Comparison of ENCODE assay signal across 1 cellular context in genomic region chr19:44499962-44500949, GRCh38.
TF ChIP-seq lines count a peak whose summit lies in the region.

Gene ZNF180 (minus strand): TSS chr19:44500522. CDS start chr19:44497334, 3,188 bp downstream.

TF ChIP-seq in HepG2, 621 proteins besides CTCF, POLR2A, EP300 and RAD21 (continued from another document and continues in another):
- peak; percentile 92 for TF ChIP-seq E2F1 (CRISPR knock-in tag; IDR thresholded peaks at IDR 0.05)
- peak; percentile 22; the same call in 1 of the 2 replicates for TF ChIP-seq ATF5 (CRISPR knock-in tag; IDR thresholded peaks at IDR 0.05; ENCODE audit: low read depth)
- no peak for TF ChIP-seq SYNCRIP (IDR thresholded peaks at IDR 0.05; ENCODE audit: insufficient read depth, low read depth, low read length)
- 0 out of 2 replicates have a peak, but pooled peaks have one; percentile 47 for TF ChIP-seq GATA4 (IDR thresholded peaks at IDR 0.05; ENCODE audit: borderline replicate concordance, low read depth)
- peak; percentile 72; the same call in 1 of the 2 replicates for TF ChIP-seq ARID5B (CRISPR knock-in tag; IDR thresholded peaks at IDR 0.05)
- TF ChIP-seq CENPX (CRISPR knock-in tag; IDR thresholded peaks at IDR 0.05): no peak
- peak; percentile 90 for TF ChIP-seq POLR2G (IDR thresholded peaks at IDR 0.05; ENCODE audit: low read depth, low read length)
- no peak for TF ChIP-seq ZSCAN12 (CRISPR knock-in tag; IDR thresholded peaks at IDR 0.05)
- TF ChIP-seq ZHX2 (IDR thresholded peaks at IDR 0.05; ENCODE audit: low read depth): peak; percentile 87
- TF ChIP-seq ZHX2 (CRISPR knock-in tag; IDR thresholded peaks at IDR 0.05; ENCODE audit: borderline replicate concordance): peak; percentile 90
- no peak for TF ChIP-seq TEAD2 (CRISPR knock-in tag; IDR thresholded peaks at IDR 0.05)
- no peak for TF ChIP-seq ZNF382 (CRISPR knock-in tag; IDR thresholded peaks at IDR 0.05; ENCODE audit: borderline replicate concordance)
- TF ChIP-seq HHEX (CRISPR knock-in tag; IDR thresholded peaks at IDR 0.05): no peak
- TF ChIP-seq ZNF441 (CRISPR knock-in tag; IDR thresholded peaks at IDR 0.05; ENCODE audit: borderline replicate concordance): peak; percentile 79; the same call in 1 of the 2 replicates
- peak; percentile 89 for TF ChIP-seq RBM39 (IDR thresholded peaks at IDR 0.05; ENCODE audit: low read depth, low read length, poor library complexity, severe bottlenecking)
- peak; percentile 69 for TF ChIP-seq SAFB2 (CRISPR knock-in tag; IDR thresholded peaks at IDR 0.05; ENCODE audit: borderline replicate concordance, low read depth)
- TF ChIP-seq ZNF687 (CRISPR knock-in tag; IDR thresholded peaks at IDR 0.05): peak; percentile 94
- peak; percentile 59 for TF ChIP-seq NFYC (CRISPR knock-in tag; IDR thresholded peaks at IDR 0.05)
- no peak for TF ChIP-seq CEBPZ (IDR thresholded peaks at IDR 0.05; ENCODE audit: low read length)
- no peak; the same call in 1 of the 2 replicates for TF ChIP-seq ZNF33B (CRISPR knock-in tag; IDR thresholded peaks at IDR 0.05)
- peak; percentile 50; the same call in 1 of the 2 replicates for TF ChIP-seq ZNF292 (CRISPR knock-in tag; IDR thresholded peaks at IDR 0.05; ENCODE audit: borderline replicate concordance, low read depth)
- TF ChIP-seq ZFP82 (CRISPR knock-in tag; IDR thresholded peaks at IDR 0.05; ENCODE audit: borderline replicate concordance): no peak
- TF ChIP-seq ZNF589 (CRISPR knock-in tag; conservative IDR thresholded peaks at IDR 0.05): peak; percentile 81
- peak; percentile 93 for TF ChIP-seq ZBTB25 (CRISPR knock-in tag; IDR thresholded peaks at IDR 0.05)
- TF ChIP-seq NCOA5 (CRISPR knock-in tag; IDR thresholded peaks at IDR 0.05): 0 out of 2 replicates have a peak, but pooled peaks have one; percentile 40
- TF ChIP-seq MAFF (IDR thresholded peaks at IDR 0.05; ENCODE audit: low read depth, low read length): no peak
- peak; percentile 94 for TF ChIP-seq ZNF235 (CRISPR knock-in tag; IDR thresholded peaks at IDR 0.05; ENCODE audit: borderline replicate concordance)
- TF ChIP-seq TCF7 (IDR thresholded peaks at IDR 0.05; ENCODE audit: low read depth): no peak
- TF ChIP-seq ZNF3 (CRISPR knock-in tag; IDR thresholded peaks at IDR 0.05): no peak
- TF ChIP-seq MEF2D (CRISPR knock-in tag; IDR thresholded peaks at IDR 0.05): peak; percentile 71
- peak; percentile 91 for TF ChIP-seq ZSCAN29 (CRISPR knock-in tag; conservative IDR thresholded peaks at IDR 0.05)
- peak; percentile 34 for TF ChIP-seq HNRNPH1 (optimal IDR thresholded peaks at IDR 0.05; ENCODE audit: low read depth, low read length)
- TF ChIP-seq ZNF660 (CRISPR knock-in tag; IDR thresholded peaks at IDR 0.05; ENCODE audit: borderline replicate concordance, low read depth): 0 out of 2 replicates have a peak, but pooled peaks have one; percentile 74
- peak; percentile 49 for TF ChIP-seq FOSL2 (CRISPR knock-in tag; IDR thresholded peaks at IDR 0.05)
